Comparison of ENCODE assay signal across 11 cellular contexts in the genomic region with DNA sequence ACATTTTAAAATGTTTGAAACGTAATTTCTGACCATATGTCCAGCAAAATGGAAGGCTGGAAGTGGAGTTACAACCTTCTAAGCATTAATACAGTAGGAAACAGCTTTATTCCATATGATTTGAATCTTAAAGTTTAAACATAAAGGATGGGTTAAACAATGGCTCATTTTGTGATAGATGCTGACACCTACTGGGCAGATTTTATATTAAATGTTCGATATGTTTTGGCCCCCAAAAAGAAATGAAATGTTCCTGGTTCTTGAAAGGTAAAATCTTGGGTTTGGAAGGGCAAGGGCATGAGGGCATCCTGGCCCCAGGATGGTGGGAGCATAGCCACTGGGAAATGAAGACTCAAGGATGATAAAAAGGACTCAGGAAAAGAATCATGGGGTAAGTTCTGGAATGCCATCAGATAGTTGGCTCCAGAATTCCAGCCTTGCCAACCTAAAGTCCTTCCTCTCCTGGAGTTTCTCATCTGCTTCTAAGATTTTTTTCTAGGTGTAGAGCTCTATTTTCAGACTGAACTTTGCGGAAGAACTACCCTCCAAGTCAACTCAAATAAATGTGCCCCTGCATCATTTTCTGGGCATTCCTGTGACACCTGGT. TPM values are rescaled to one million over a fixed set of nuclear protein-coding genes. Genes with fewer than 3 reads are reported as not detected.
DNase-seq lines count a peak whose midpoint lies in the region; ATAC-seq and TF ChIP-seq lines count a peak whose summit lies in the region.
"Had no signal": no experiment of that assay in that cellular context is flagged by ENCODE, and none has a peak within 500 bp of the region (broad histone marks: within the 10 kb centered on the region; RNA-seq: fewer than 3 reads in every experiment).

No MANE protein-coding gene starts in this region.

- H3K36me3 Mint-ChIP-seq in activated T-helper 2 cell treated with anti-CD3 and anti-CD28 coated beads, Interferon-gamma antibody, Interleukin-2, Interleukin-4, amounts not matched to agents 10 μg/mL and 5 μg/mL and 100 μg/mL, durations not matched to agents 14 hours and 24 hours and 36 hours (ENCODE audit: low read depth): no peaks in the 10 kb centered on the region

- no peaks in the 10 kb centered on the region for H3K36me3 ChIP-seq in Peyer's patch
- H3K36me3 ChIP-seq: tibial nerve, WERI-Rb-1 had no signal

- H3K27ac Mint-ChIP-seq in activated T-helper 2 cell treated with anti-CD3 and anti-CD28 coated beads, Interferon-gamma antibody, Interleukin-2, Interleukin-4, amounts not matched to agents 10 μg/mL and 5 μg/mL and 100 μg/mL, durations not matched to agents 14 hours and 24 hours and 36 hours: no peak overlapping the region

- TF ChIP-seq CTCF in GM12873 (IDR thresholded peaks at IDR 0.05; ENCODE audit: insufficient read depth, low read depth, low read length, missing control alignments) (peak; percentile 35), Peyer's patch (IDR thresholded peaks at IDR 0.05) (peak in 5 of 6 experiments; percentile 11 to 70 (median 68)), foreskin keratinocyte (conservative IDR thresholded peaks at IDR 0.05) (peak; percentile 65)

- H3K27me3 ChIP-seq in Peyer's patch (no peaks in the 10 kb centered on the region), foreskin keratinocyte (peaks cover 7% of the 10 kb centered on the region)
- H3K27me3 ChIP-seq: tibial nerve had no signal

- H3K27me3 Mint-ChIP-seq in activated T-helper 2 cell treated with anti-CD3 and anti-CD28 coated beads, Interferon-gamma antibody, Interleukin-2, Interleukin-4, amounts not matched to agents 10 μg/mL and 5 μg/mL and 100 μg/mL, durations not matched to agents 14 hours and 24 hours and 36 hours (ENCODE audit: low read depth): no peaks in the 10 kb centered on the region

- ATAC-seq in foreskin keratinocyte (no peak), GM19397 (IDR thresholded peaks at IDR 0.05; ENCODE audit: unreplicated experiment) (no peak), HG02763 (IDR thresholded peaks at IDR 0.05; ENCODE audit: unreplicated experiment) (no peak)

- H3K4me1 ChIP-seq in Peyer's patch: peaks cover 0 to 13% (median 0%) of the 10 kb centered on the region in 4 donors
- no peaks in the 10 kb centered on the region for H3K4me1 ChIP-seq in foreskin keratinocyte
- H3K4me1 ChIP-seq: parathyroid adenoma, tibial nerve had no signal

- no peaks in the 10 kb centered on the region for H3K4me1 Mint-ChIP-seq in activated T-helper 2 cell treated with anti-CD3 and anti-CD28 coated beads, Interferon-gamma antibody, Interleukin-2, Interleukin-4, amounts not matched to agents 10 μg/mL and 5 μg/mL and 100 μg/mL, durations not matched to agents 14 hours and 24 hours and 36 hours (ENCODE audit: low read depth)

- no peak overlapping the region for H3K4me3 Mint-ChIP-seq in activated T-helper 2 cell treated with anti-CD3 and anti-CD28 coated beads, Interferon-gamma antibody, Interleukin-2, Interleukin-4, amounts not matched to agents 10 μg/mL and 5 μg/mL and 100 μg/mL, durations not matched to agents 14 hours and 24 hours and 36 hours (ENCODE audit: low read depth)

- H3K9me3 Mint-ChIP-seq in activated T-helper 2 cell treated with anti-CD3 and anti-CD28 coated beads, Interferon-gamma antibody, Interleukin-2, Interleukin-4, amounts not matched to agents 10 μg/mL and 5 μg/mL and 100 μg/mL, durations not matched to agents 14 hours and 24 hours and 36 hours: no peaks in the 10 kb centered on the region

- DNase-seq in AG08395 (ENCODE audit: low spot score) (peak; percentile 15), Peyer's patch (no peak), foreskin keratinocyte (no peak), SKM-1 (lab: John Stamatoyannopoulos, UW; ENCODE audit: unreplicated experiment) (no peak)
- no peak for DNase-seq in activated T-helper 2 cell treated with anti-CD3 and anti-CD28 coated beads, Interferon-gamma antibody, Interleukin-2, Interleukin-4, amounts not matched to agents 10 μg/mL and 5 μg/mL and 100 μg/mL, durations not matched to agents 14 hours and 24 hours and 36 hours (ENCODE audit: low spot score)
- DNase-seq: WERI-Rb-1 had no signal

- TF ChIP-seq POLR2A in Peyer's patch (IDR thresholded peaks at IDR 0.05): no peak

- H3K27ac ChIP-seq in Peyer's patch (no peak overlapping the region), foreskin keratinocyte (no peak overlapping the region)
- H3K27ac ChIP-seq: parathyroid adenoma, tibial nerve, WERI-Rb-1 had no signal

- no peak overlapping the region for H3K4me3 ChIP-seq in Peyer's patch
- H3K4me3 ChIP-seq: tibial nerve had no signal

- H3K9me3 ChIP-seq in Peyer's patch: no peaks in the 10 kb centered on the region
- H3K9me3 ChIP-seq: tibial nerve had no signal

- intact Hi-C loops in activated T-helper 2 cell treated with anti-CD3 and anti-CD28 coated beads, Interferon-gamma antibody, Interleukin-2, Interleukin-4, amounts not matched to agents 10 μg/mL and 5 μg/mL and 100 μg/mL, durations not matched to agents 14 hours and 24 hours and 36 hours (cut with micrococcal nuclease): loop anchor here (5.0 kb wide), 1 partner anchor 42 kb away; no protein-coding TSS in a partner anchor

RNA-seq across cellular contexts. Expression of gene SLC35G1, which starts 34.6 kb away (rescaled TPM):
- total RNA-seq in Peyer's patch (10 to 100 TPM in 3 of 4 donors, not detected in 1; 21.1 to 69.7 (median 68.3) TPM), foreskin keratinocyte (5.2 and 6.4 TPM in 2 replicates)
- 2.8 and 3.5 TPM in 2 replicates for polyA plus RNA-seq in foreskin keratinocyte
- total RNA-seq in activated T-helper 2 cell treated with anti-CD3 and anti-CD28 coated beads, Interferon-gamma antibody, Interleukin-2, Interleukin-4, amounts not matched to agents 10 μg/mL and 5 μg/mL and 100 μg/mL, durations not matched to agents 14 hours and 24 hours and 36 hours: 5.9 and 6.0 TPM in 2 replicates
